Comparison of ENCODE assay signal across 1 cellular context in genomic region chr20:48782901-48783308, GRCh38.
TF ChIP-seq lines count a peak whose summit lies in the region.

No MANE protein-coding gene starts in this region.

TF ChIP-seq in GM12878, 131 proteins besides CTCF, POLR2A, EP300 and RAD21:
- TF ChIP-seq NFXL1 (IDR thresholded peaks at IDR 0.05; ENCODE audit: borderline replicate concordance) = 0 out of 2 replicates have a peak, but pooled peaks have one; percentile 10
- TF ChIP-seq ZBED1 (IDR thresholded peaks at IDR 0.05; ENCODE audit: borderline replicate concordance) = 0 out of 2 replicates have a peak, but pooled peaks have one; percentile 43
- no peak for TF ChIP-seq CREM (IDR thresholded peaks at IDR 0.05; ENCODE audit: low read depth)
- no peak for TF ChIP-seq USF1 (IDR thresholded peaks at IDR 0.05; ENCODE audit: borderline replicate concordance, extremely low read length, insufficient read depth, low read depth, low read length)
- no peak for TF ChIP-seq DPF2 (IDR thresholded peaks at IDR 0.05)
- no peak for TF ChIP-seq RUNX3 (IDR thresholded peaks at IDR 0.05; ENCODE audit: low read length)
- no peak for TF ChIP-seq PAX5 (IDR thresholded peaks at IDR 0.05; ENCODE audit: borderline replicate concordance, low read depth, low read length)
- TF ChIP-seq, protein P1, sequence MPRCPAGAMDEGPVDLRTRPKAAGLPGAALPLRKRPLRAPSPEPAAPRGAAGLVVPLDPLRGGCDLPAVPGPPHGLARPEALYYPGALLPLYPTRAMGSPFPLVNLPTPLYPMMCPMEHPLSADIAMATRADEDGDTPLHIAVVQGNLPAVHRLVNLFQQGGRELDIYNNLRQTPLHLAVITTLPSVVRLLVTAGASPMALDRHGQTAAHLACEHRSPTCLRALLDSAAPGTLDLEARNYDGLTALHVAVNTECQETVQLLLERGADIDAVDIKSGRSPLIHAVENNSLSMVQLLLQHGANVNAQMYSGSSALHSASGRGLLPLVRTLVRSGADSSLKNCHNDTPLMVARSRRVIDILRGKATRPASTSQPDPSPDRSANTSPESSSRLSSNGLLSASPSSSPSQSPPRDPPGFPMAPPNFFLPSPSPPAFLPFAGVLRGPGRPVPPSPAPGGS (IDR thresholded peaks at IDR 0.05; ENCODE audit: borderline replicate concordance, insufficient read depth, low read depth, low read length, poor library complexity, severe bottlenecking) = no peak
- TF ChIP-seq BCL11A (IDR thresholded peaks at IDR 0.05; ENCODE audit: low read depth, low read length) = no peak
- TF ChIP-seq PAX8 (IDR thresholded peaks at IDR 0.05) = no peak
- TF ChIP-seq HDGF (IDR thresholded peaks at IDR 0.05) = peak; percentile 89; the same call in 1 of the 2 replicates
- TF ChIP-seq NBN (IDR thresholded peaks at IDR 0.05) = 0 out of 2 replicates have a peak, but pooled peaks have one; percentile 55
- TF ChIP-seq WRNIP1 (IDR thresholded peaks at IDR 0.05; ENCODE audit: borderline replicate concordance, low read depth, low read length) = no peak
- TF ChIP-seq YY1 (IDR thresholded peaks at IDR 0.05; ENCODE audit: low read depth, low read length) = 0 out of 2 replicates have a peak, but pooled peaks have one; percentile 24
- TF ChIP-seq, protein P2, sequence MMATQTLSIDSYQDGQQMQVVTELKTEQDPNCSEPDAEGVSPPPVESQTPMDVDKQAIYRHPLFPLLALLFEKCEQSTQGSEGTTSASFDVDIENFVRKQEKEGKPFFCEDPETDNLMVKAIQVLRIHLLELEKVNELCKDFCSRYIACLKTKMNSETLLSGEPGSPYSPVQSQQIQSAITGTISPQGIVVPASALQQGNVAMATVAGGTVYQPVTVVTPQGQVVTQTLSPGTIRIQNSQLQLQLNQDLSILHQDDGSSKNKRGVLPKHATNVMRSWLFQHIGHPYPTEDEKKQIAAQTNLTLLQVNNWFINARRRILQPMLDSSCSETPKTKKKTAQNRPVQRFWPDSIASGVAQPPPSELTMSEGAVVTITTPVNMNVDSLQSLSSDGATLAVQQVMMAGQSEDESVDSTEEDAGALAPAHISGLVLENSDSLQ (IDR thresholded peaks at IDR 0.05) = peak; percentile 51; the same call in 1 of the 2 replicates
- TF ChIP-seq NKRF (conservative IDR thresholded peaks at IDR 0.05) = no peak
- TF ChIP-seq ZBTB33 (IDR thresholded peaks at IDR 0.05) = no peak
- TF ChIP-seq TBL1XR1 (IDR thresholded peaks at IDR 0.05; ENCODE audit: low read depth, low read length) = no peak
- TF ChIP-seq LARP7 (IDR thresholded peaks at IDR 0.05) = no peak
- TF ChIP-seq IKZF1 (conservative IDR thresholded peaks at IDR 0.05) = no peak
